28 cellular contexts compared by ENCODE assay signal in genomic region chr17:7340179-7340578, GRCh38. TPM values are rescaled to one million over a fixed set of nuclear protein-coding genes. Genes with fewer than 3 reads are reported as not detected.
DNase-seq lines count a peak whose midpoint lies in the region; ATAC-seq and TF ChIP-seq lines count a peak whose summit lies in the region.
"Had no signal": no experiment of that assay in that cellular context is flagged by ENCODE, and none has a peak within 500 bp of the region (broad histone marks: within the 10 kb centered on the region; RNA-seq: fewer than 3 reads in every experiment).

No MANE protein-coding gene starts in this region.

- H3K27ac ChIP-seq in IMR-90 (ENCODE audit: insufficient read depth, low read length) (no peak overlapping the region), osteoblast (ENCODE audit: low read depth, low read length) (no peak overlapping the region), colonic mucosa (no peak overlapping the region)
- H3K27ac ChIP-seq: C4-2B, hepatocyte had no signal

- H3K79me1 ChIP-seq in IMR-90 (ENCODE audit: low read depth in 1 of 2, low read length in 2 of 2), result no peaks in the 10 kb centered on the region

- H2BK120ac ChIP-seq in IMR-90 (ENCODE audit: low read depth, low read length), result no peak overlapping the region

- no peak overlapping the region for H4K5ac ChIP-seq in IMR-90 (ENCODE audit: low read depth, low read length)

- TF ChIP-seq POLR2A in IMR-90 (IDR thresholded peaks at IDR 0.05; ENCODE audit: low read depth, low read length), result no peak

- no peak overlapping the region for H3K4ac ChIP-seq in IMR-90 (ENCODE audit: low read depth, low read length)

- H3K9ac ChIP-seq in IMR-90 (ENCODE audit: low read depth, low read length) (no peak overlapping the region), colonic mucosa (ENCODE audit: low read depth in 2 of 2, low read length in 2 of 2) (no peak overlapping the region)

- DNase-seq in SIG-M5 treated with dmso at 0.1 percent for 504 hours (lab: John Stamatoyannopoulos, UW; ENCODE audit: unreplicated experiment), result peak; percentile 38
- no peak for DNase-seq in SIG-M5 (lab: John Stamatoyannopoulos, UW)
- peak; percentile 16 for DNase-seq in IMR-90
- no peak for DNase-seq in activated naive CD8-positive, alpha-beta T cell treated with anti-CD3 and anti-CD28 coated beads, Interleukin-2, amount 50 U/mL, for 24 hours
- peak; percentile 74 for DNase-seq in osteoblast (ENCODE audit: insufficient read length, low spot score, missing footprints)
- no peak for DNase-seq in colonic mucosa
- DNase-seq in putamen (ENCODE audit: low spot score), result no peak
- DNase-seq: activated CD8-positive, alpha-beta memory T cell treated with anti-CD3 and anti-CD28 coated beads, Interleukin-2, amount 10 ng/mL, durations not matched to agents 7 days and 5 days; activated gamma-delta T cell treated with Interleukin-2 at 50 U/mL for 16 hours; aorta; cerebellar nuclear complex; DMS79; endodermal cell; islet precursor cell; mammary epithelial cell; NCI-H1092; NCI-H2081 treated with DMSO at 0.1 percent for 48 hours; small intestine; stimulated activated CD8-positive, alpha-beta memory T cell treated with anti-CD3 and anti-CD28 coated beads, Interleukin-4, amount 100 ng/mL, for 48 hours had no signal

- TF ChIP-seq RAD21 in IMR-90 (IDR thresholded peaks at IDR 0.05; ENCODE audit: low read length), result no peak

- H4K8ac ChIP-seq in IMR-90 (ENCODE audit: low read depth in 2 of 2, low read length in 2 of 2), result no peak overlapping the region

- H4K20me1 ChIP-seq in IMR-90 (ENCODE audit: insufficient read depth, low read length), result no peaks in the 10 kb centered on the region
- H4K20me1 ChIP-seq in osteoblast (ENCODE audit: insufficient read depth, low read length), result no peaks in the 10 kb centered on the region

- POLR2A ChIA-PET in IMR-90 (lab: Charles Lee; ENCODE audit: unreplicated experiment), result no interaction called here

- no peak for ATAC-seq in IMR-90 (ENCODE audit: low read depth)
- ATAC-seq in activated naive CD8-positive, alpha-beta T cell treated with anti-CD3 and anti-CD28 coated beads, Interleukin-2, amount 50 U/mL, for 24 hours, result no peak
- ATAC-seq in GM19467 (IDR thresholded peaks at IDR 0.05; ENCODE audit: unreplicated experiment), result no peak
- ATAC-seq: activated CD8-positive, alpha-beta memory T cell treated with anti-CD3 and anti-CD28 coated beads, Interleukin-2, amount 10 ng/mL, durations not matched to agents 7 days and 5 days; GM23338; Right ventricle myocardium inferior had no signal

- H3K56ac ChIP-seq in IMR-90 (ENCODE audit: extremely low read depth, insufficient read depth, low read length), result no peak overlapping the region

- dilution Hi-C loops in IMR-90 (cut with HindIII; ENCODE audit: low sequenced_read_pairs, unreplicated experiment), result no loop called here

- H2AK5ac ChIP-seq in IMR-90 (ENCODE audit: low read depth, low read length), result no peak overlapping the region

- WGBS in IMR-90 (ENCODE audit: extremely low coverage in 2 of 2, insufficient read length in 1 of 2), 2 experiments, result no CpG with 5 or more reads among the region's 2 CpGs

- H3K27me3 ChIP-seq in IMR-90 (ENCODE audit: control insufficient read depth, insufficient read depth, low read length) (peaks cover 25% of the 10 kb centered on the region), osteoblast (ENCODE audit: insufficient read depth, low read length) (peaks cover 50% of the 10 kb centered on the region), colonic mucosa (no peaks in the 10 kb centered on the region)
- H3K27me3 ChIP-seq: hepatocyte had no signal

- no peak overlapping the region for H3K4me2 ChIP-seq in IMR-90 (ENCODE audit: low read depth, low read length)
- H3K4me2 ChIP-seq in osteoblast (ENCODE audit: insufficient read depth, low read length), result no peak overlapping the region
- H3K4me2 ChIP-seq: GM23338, hepatocyte had no signal

- no peaks in the 10 kb centered on the region for H3K4me1 ChIP-seq in IMR-90 (ENCODE audit: control insufficient read depth, insufficient read depth, low read length)
- no peaks in the 10 kb centered on the region for H3K4me1 ChIP-seq in osteoblast (ENCODE audit: insufficient read depth, low read length)
- H3K4me1 ChIP-seq in colonic mucosa, result no peaks in the 10 kb centered on the region

- no TSS peak for BruUV-seq in IMR-90 (replicated peaks; lab: Mats Ljungman, UMichigan)

- TF ChIP-seq CTCF in IMR-90 (conservative IDR thresholded peaks at IDR 0.05; ENCODE audit: low read depth, low read length), result no peak
- TF ChIP-seq CTCF in osteoblast (IDR thresholded peaks at IDR 0.05; ENCODE audit: extremely low read depth, low read depth, low read length), result no peak
- no peak for TF ChIP-seq CTCF in colonic mucosa (IDR thresholded peaks at IDR 0.05)

- H3K79me2 ChIP-seq in osteoblast (ENCODE audit: insufficient read depth, low read length), result no peaks in the 10 kb centered on the region
- H3K79me2 ChIP-seq: hepatocyte had no signal

- H3K9me3 ChIP-seq in IMR-90 (ENCODE audit: control insufficient read depth, insufficient read depth, low read length) (no peaks in the 10 kb centered on the region), osteoblast (ENCODE audit: low read depth, low read length) (no peaks in the 10 kb centered on the region), colonic mucosa (no peaks in the 10 kb centered on the region)

- no peak overlapping the region for H3K4me3 ChIP-seq in IMR-90 (ENCODE audit: insufficient read depth, low read depth, low read length)
- no peak overlapping the region for H3K4me3 ChIP-seq in osteoblast (ENCODE audit: insufficient read depth, low read length)
- no peak overlapping the region for H3K4me3 ChIP-seq in colonic mucosa
- H3K4me3 ChIP-seq: GM23338, hepatocyte had no signal

- H2AFZ ChIP-seq in IMR-90 (replicated peaks; ENCODE audit: low read length, poor library complexity) (no peak overlapping the region), osteoblast (ENCODE audit: low read length) (no peak overlapping the region)
- H2AFZ ChIP-seq: GM23338, hepatocyte had no signal

- no peak overlapping the region for H4K91ac ChIP-seq in IMR-90 (ENCODE audit: insufficient read depth, low read depth, low read length)

- no peak overlapping the region for H2BK5ac ChIP-seq in IMR-90 (ENCODE audit: low read depth, low read length, poor library complexity, severe bottlenecking)

- no peaks in the 10 kb centered on the region for H3K27me3 Mint-ChIP-seq in activated naive CD8-positive, alpha-beta T cell treated with anti-CD3 and anti-CD28 coated beads, Interleukin-2, amount 50 U/mL, for 24 hours
- H3K27me3 Mint-ChIP-seq: activated CD8-positive, alpha-beta memory T cell treated with anti-CD3 and anti-CD28 coated beads, Interleukin-2, amount 10 ng/mL, durations not matched to agents 7 days and 5 days had no signal

- H2AK9ac ChIP-seq in IMR-90 (replicated peaks; ENCODE audit: low read depth, low read length, poor library complexity), result no peak overlapping the region

- peak overlapping the region; percentile 23 for H3K27ac Mint-ChIP-seq in activated naive CD8-positive, alpha-beta T cell treated with anti-CD3 and anti-CD28 coated beads, Interleukin-2, amount 50 U/mL, for 24 hours
- H3K27ac Mint-ChIP-seq: activated CD8-positive, alpha-beta memory T cell treated with anti-CD3 and anti-CD28 coated beads, Interleukin-2, amount 10 ng/mL, durations not matched to agents 7 days and 5 days; endodermal cell; GM23338; progenitor cell of endocrine pancreas had no signal

- H2BK15ac ChIP-seq in IMR-90 (ENCODE audit: low read depth, low read length), result no peak overlapping the region

- intact Hi-C loops in IMR-90 (cut with micrococcal nuclease) (no loop called here), colonic mucosa (cut with DNase I) (no loop called here)

- peaks cover 23% of the 10 kb centered on the region for H3K36me3 Mint-ChIP-seq in activated naive CD8-positive, alpha-beta T cell treated with anti-CD3 and anti-CD28 coated beads, Interleukin-2, amount 50 U/mL, for 24 hours (ENCODE audit: low read depth)

- no peak overlapping the region for H3K14ac ChIP-seq in IMR-90 (replicated peaks; ENCODE audit: low read depth, low read length)

- no peak overlapping the region for H2BK20ac ChIP-seq in IMR-90 (ENCODE audit: low read depth, low read length)

- H3K18ac ChIP-seq in IMR-90 (ENCODE audit: low read depth, low read length), result no peak overlapping the region

- CTCF ChIA-PET in IMR-90 (lab: Yijun Ruan, JAX), result interaction anchor here (0.6 kb wide), 1 partner anchor 9 kb away, joined by 3 read pairs; no protein-coding TSS in a partner anchor

- H3K36me3 ChIP-seq in IMR-90 (ENCODE audit: control insufficient read depth, insufficient read depth, low read length), result no peaks in the 10 kb centered on the region
- no peaks in the 10 kb centered on the region for H3K36me3 ChIP-seq in osteoblast (ENCODE audit: insufficient read depth, low read length)
- no peaks in the 10 kb centered on the region for H3K36me3 ChIP-seq in colonic mucosa

- no peaks in the 10 kb centered on the region for H3K9me1 ChIP-seq in IMR-90 (ENCODE audit: insufficient read depth, low read length)

- no peak overlapping the region for H3K4me3 Mint-ChIP-seq in activated naive CD8-positive, alpha-beta T cell treated with anti-CD3 and anti-CD28 coated beads, Interleukin-2, amount 50 U/mL, for 24 hours
- H3K4me3 Mint-ChIP-seq: endodermal cell, GM23338 had no signal

- H3K9me3 Mint-ChIP-seq in activated naive CD8-positive, alpha-beta T cell treated with anti-CD3 and anti-CD28 coated beads, Interleukin-2, amount 50 U/mL, for 24 hours, result no peaks in the 10 kb centered on the region
- H3K9me3 Mint-ChIP-seq: endodermal cell, GM23338 had no signal

- no peak overlapping the region for H3K23ac ChIP-seq in IMR-90 (ENCODE audit: low read depth, low read length)

- in situ Hi-C loops in IMR-90 (cut with MboI; ENCODE audit: low sequenced_read_pairs), result no loop called here

- peaks cover 38% of the 10 kb centered on the region for H3K4me1 Mint-ChIP-seq in activated naive CD8-positive, alpha-beta T cell treated with anti-CD3 and anti-CD28 coated beads, Interleukin-2, amount 50 U/mL, for 24 hours

RNA-seq across cellular contexts. Expression of gene ACAP1, which starts 3.9 kb away (rescaled TPM):
- total RNA-seq in IMR-90 (2012; rRNA removed), result under 0.01 and 0.83 TPM in 2 replicates
- polyA plus RNA-seq in IMR-90 (2012; rRNA removed), result 2.1 and 2.3 TPM in 2 replicates
- 0.23 and 2.6 TPM in 2 replicates for polyA plus RNA-seq in IMR-90 (2012; cell fraction: cytosol; rRNA removed)
- polyA plus RNA-seq in IMR-90 (2012; cell fraction: nucleus; rRNA removed; ENCODE audit: low replicate concordance), result 1.1 and 1.3 TPM in 2 replicates
- 0.59 TPM in 1 of 2 replicates, not detected in the other for total RNA-seq in osteoblast
- total RNA-seq in colonic mucosa, result 10 to 100 TPM in 1 of 2 donors, 1 to 10 TPM in 1; 7.4 to 12.1 TPM
- total RNA-seq: hepatocyte had no signal

RNA-seq across cellular contexts. Expression of gene NEURL4, which starts 11.0 kb away (rescaled TPM):
- 8.4 and 9.2 TPM in 2 replicates for total RNA-seq in IMR-90 (2012; rRNA removed)
- polyA plus RNA-seq in IMR-90 (2012; rRNA removed), result 23.3 and 26.3 TPM in 2 replicates
- 8.2 and 10.6 TPM in 2 replicates for polyA plus RNA-seq in IMR-90 (2012; cell fraction: cytosol; rRNA removed)
- polyA plus RNA-seq in IMR-90 (2012; cell fraction: nucleus; rRNA removed; ENCODE audit: low replicate concordance), result 135 and 269 TPM in 2 replicates
- total RNA-seq in osteoblast, result 14.7 and 18.8 TPM in 2 replicates
- total RNA-seq in colonic mucosa, result 10 to 100 TPM; 30.2 to 55.8 TPM

RNA-seq across cellular contexts. Expression of gene KCTD11, which starts 11.8 kb away (rescaled TPM):
- total RNA-seq in IMR-90 (2012; rRNA removed) (10.6 and 10.8 TPM in 2 replicates), osteoblast (11.5 and 11.9 TPM in 2 replicates), colonic mucosa (10 to 100 TPM in 1 of 2 donors, 1 to 10 TPM in 1; 5.6 to 12.6 TPM)
- 14.4 and 16.4 TPM in 2 replicates for polyA plus RNA-seq in IMR-90 (2012; rRNA removed)
- polyA plus RNA-seq in IMR-90 (2012; cell fraction: cytosol; rRNA removed), result 8.7 and 14.4 TPM in 2 replicates
- polyA plus RNA-seq in IMR-90 (2012; cell fraction: nucleus; rRNA removed; ENCODE audit: low replicate concordance), result 9.6 and 10.0 TPM in 2 replicates

RNA-seq across cellular contexts. Expression of gene TMEM95, which starts 14.8 kb away (rescaled TPM):
- total RNA-seq in IMR-90 (2012; rRNA removed), result not detected in 2 replicates
- not detected in 2 replicates for polyA plus RNA-seq in IMR-90 (2012; rRNA removed)
- not detected in 2 replicates for polyA plus RNA-seq in IMR-90 (2012; cell fraction: cytosol; rRNA removed)
- not detected in 2 replicates for polyA plus RNA-seq in IMR-90 (2012; cell fraction: nucleus; rRNA removed; ENCODE audit: low replicate concordance)
- not detected in 2 replicates for total RNA-seq in osteoblast
- not detected for total RNA-seq in colonic mucosa
- total RNA-seq: A172; activated CD8-positive, alpha-beta memory T cell treated with anti-CD3 and anti-CD28 coated beads, Interleukin-2, amount 10 ng/mL, durations not matched to agents 7 days and 5 days; aorta; endodermal cell; GM23338; hepatocyte; mammary epithelial cell; NCI-H460; progenitor cell of endocrine pancreas; Right ventricle myocardium inferior had no signal
- polyA plus RNA-seq: aorta, GM23338, hepatocyte, mammary epithelial cell, neural cell, small intestine had no signal

RNA-seq across cellular contexts. Expression of gene GPS2, which starts 25.0 kb away (rescaled TPM):
- total RNA-seq in IMR-90 (2012; rRNA removed) (36.2 and 37.5 TPM in 2 replicates), osteoblast (46.9 and 48.1 TPM in 2 replicates), colonic mucosa (10 to 100 TPM; 53.8 to 85.7 TPM)
- polyA plus RNA-seq in IMR-90 (2012; rRNA removed), result 47.5 and 50.9 TPM in 2 replicates
- polyA plus RNA-seq in IMR-90 (2012; cell fraction: cytosol; rRNA removed), result 40.8 and 58.5 TPM in 2 replicates
- 122 and 144 TPM in 2 replicates for polyA plus RNA-seq in IMR-90 (2012; cell fraction: nucleus; rRNA removed; ENCODE audit: low replicate concordance)

Comparison
In these comparisons a context has a peak if more than half of its experiments do, and no peak if none do; other contexts are left out.
1. DNase-seq: peak in SIG-M5 treated with dmso at 0.1 percent for 504 hours (single experiment), IMR-90 (single experiment) and osteoblast (single experiment); none in SIG-M5 (single experiment), activated naive CD8-positive, alpha-beta T cell treated with anti-CD3 and anti-CD28 coated beads, Interleukin-2, amount 50 U/mL, for 24 hours (single experiment), colonic mucosa (single experiment) and putamen (single experiment).